1 cellular context compared by ENCODE assay signal in genomic region chr5:6633469-6634326, GRCh38.
TF ChIP-seq lines count a peak whose summit lies in the region.

No MANE protein-coding gene starts in this region.

TF ChIP-seq in SK-N-SH, 30 proteins besides CTCF, POLR2A, EP300 and RAD21 (continued from another document):
- TF ChIP-seq IRF3 (IDR thresholded peaks at IDR 0.05; ENCODE audit: low read depth, low read length) (no peak), CHD2 (IDR thresholded peaks at IDR 0.05; ENCODE audit: low read length, partially characterized antibody) (no peak), RFX5 (IDR thresholded peaks at IDR 0.05; ENCODE audit: low read length) (no peak), NFIC (IDR thresholded peaks at IDR 0.05; ENCODE audit: borderline replicate concordance) (no peak), JUND (IDR thresholded peaks at IDR 0.05) (no peak), MEF2A (IDR thresholded peaks at IDR 0.05; ENCODE audit: borderline replicate concordance, low read depth) (no peak), FOXJ3 (CRISPR knock-in tag; IDR thresholded peaks at IDR 0.05) (no peak), FOXM1 (IDR thresholded peaks at IDR 0.05; ENCODE audit: low read depth) (no peak), SMC3 (IDR thresholded peaks at IDR 0.05; ENCODE audit: low read depth, low read length) (0 out of 2 replicates have a peak, but pooled peaks have one; percentile 8), PBX3 (IDR thresholded peaks at IDR 0.05) (no peak)
